In the genomic region with DNA sequence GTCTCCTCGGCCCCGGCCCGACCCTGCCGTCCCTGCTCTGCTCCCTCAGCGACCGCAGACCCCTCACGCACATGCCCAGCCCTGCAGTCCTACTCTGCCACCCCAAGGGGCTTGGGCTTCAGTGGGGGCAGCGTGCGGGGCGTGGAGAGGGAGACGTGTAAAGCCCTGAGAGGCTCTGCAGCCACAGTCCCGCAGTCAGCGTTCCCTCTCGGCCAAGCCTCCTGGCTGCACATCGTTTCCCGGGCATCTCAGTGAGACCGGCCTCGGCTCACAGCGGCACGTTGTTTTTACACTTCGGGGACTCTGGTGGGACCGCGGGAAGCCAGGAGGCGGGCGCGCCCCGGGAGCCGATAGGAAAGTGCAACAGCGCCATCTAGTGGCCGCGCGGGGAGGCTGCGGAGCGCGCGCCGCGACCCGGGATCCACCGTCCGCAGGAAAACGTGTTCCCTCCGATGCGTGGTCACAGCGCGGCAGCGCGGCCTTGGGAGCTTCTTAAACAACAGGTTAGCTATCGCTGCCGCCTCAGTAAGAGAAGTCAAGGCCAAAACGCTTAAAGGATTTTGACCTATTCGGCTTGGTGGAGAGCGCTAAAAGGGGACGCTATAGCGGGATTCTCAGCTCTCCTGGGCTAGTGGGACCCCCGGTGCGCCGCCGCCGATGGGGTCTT, we compare ENCODE assay signal across 8 cellular contexts.
DNase-seq lines count a peak whose midpoint lies in the region; ATAC-seq lines count a peak whose summit lies in the region.

No MANE protein-coding gene starts in this region.

- ATAC-seq in GM21786 (IDR thresholded peaks at IDR 0.05; ENCODE audit: unreplicated experiment) (peak; percentile 77), left colon (peak; percentile 82)

- in situ Hi-C loops in G401 (cut with HindIII; ENCODE audit: low sequenced_read_pairs) = no loop called here

- intact Hi-C loops in left colon (cut with DNase I, micrococcal nuclease) = loop anchor here in 1 of 2 donors (5.0 kb wide), 1 partner anchor 109 kb away; no protein-coding TSS in a partner anchor

- DNase-seq in G401 (ENCODE audit: low spot score) (peak; percentile 9), LoVo (ENCODE audit: low spot score) (peak; percentile 44), cerebellar cortex (ENCODE audit: low spot score) (peak; percentile 28), left colon (peak in 1 of 2 donors; percentile 71), GOT3 (lab: John Stamatoyannopoulos, UW) (no peak)
- DNase-seq in activated CD4-positive, CD25-positive, alpha-beta regulatory T cell treated with anti-CD3 and anti-CD28 coated beads, Interleukin-2, amount 50 U/mL, for 16 hours (ENCODE audit: low read depth, low spot score) = peak; percentile 37
- peak; percentile 68 for DNase-seq in stimulated activated CD4-positive, alpha-beta T cell treated with anti-CD3 and anti-CD28 coated beads, Interleukin-4, amount 100 ng/mL, for 1 hour
